ENCODE assay signal across 10 cellular contexts in the genomic region with DNA sequence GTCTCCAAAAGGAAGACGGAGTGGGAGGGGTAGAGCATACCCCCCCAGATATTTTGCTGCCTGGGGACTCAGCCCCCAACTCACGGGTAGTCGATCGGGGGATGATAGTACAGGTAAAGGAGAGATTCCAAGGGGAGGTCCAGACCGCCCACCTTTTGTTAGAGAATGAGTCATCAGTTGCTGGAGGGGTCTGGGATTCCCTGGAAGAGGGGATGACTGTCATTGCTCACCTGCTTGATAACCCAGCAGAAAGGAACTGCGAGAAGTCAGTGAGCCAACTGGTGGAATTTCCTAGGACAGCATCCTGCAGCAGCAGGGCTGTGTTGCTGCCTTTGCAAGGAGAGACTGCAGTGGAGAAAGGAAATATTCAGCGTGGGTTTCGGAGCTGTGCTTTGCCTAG.
DNase-seq lines count a peak whose midpoint lies in the region; ATAC-seq and TF ChIP-seq lines count a peak whose summit lies in the region.
"Had no signal": no experiment of that assay in that cellular context is flagged by ENCODE, and none has a peak within 500 bp of the region (broad histone marks: within the 10 kb centered on the region; RNA-seq: fewer than 3 reads in every experiment).

No MANE protein-coding gene starts in this region.

- H3K9me3 Mint-ChIP-seq in activated naive CD4-positive, alpha-beta T cell treated with anti-CD3 and anti-CD28 coated beads, Interleukin-2, amount 50 U/mL, for 72 hours: no peaks in the 10 kb centered on the region

- TF ChIP-seq POLR2A in transverse colon (IDR thresholded peaks at IDR 0.05): no peak

- H3K27me3 ChIP-seq in ascending aorta (no peaks in the 10 kb centered on the region), layer of hippocampus (ENCODE audit: control insufficient read depth, insufficient read depth, low read length) (no peaks in the 10 kb centered on the region), transverse colon (no peaks in the 10 kb centered on the region)

- ATAC-seq in activated naive CD4-positive, alpha-beta T cell treated with anti-CD3 and anti-CD28 coated beads, Interleukin-2, amount 50 U/mL, for 72 hours: no peak
- ATAC-seq in GM21576 (IDR thresholded peaks at IDR 0.05; ENCODE audit: unreplicated experiment) (no peak), GM18517 (IDR thresholded peaks at IDR 0.05; ENCODE audit: unreplicated experiment) (no peak)

- H3K4me3 ChIP-seq in ascending aorta (peak overlapping the region; percentile 46 to 56), transverse colon (peak overlapping the region in 3 of 4 donors; percentile 3 to 30 (median 10))

- intact Hi-C loops in ascending aorta (cut with DNase I): no loop called here
- intact Hi-C loops in transverse colon (cut with DNase I; ENCODE audit: low total_unique reads): loop anchor here (5.0 kb wide), 1 partner anchor 162 kb away; no protein-coding TSS in a partner anchor

- TF ChIP-seq CTCF in ascending aorta (IDR thresholded peaks at IDR 0.05): no peak
- no peak for TF ChIP-seq CTCF in transverse colon (IDR thresholded peaks at IDR 0.05)

- H3K36me3 Mint-ChIP-seq in activated naive CD4-positive, alpha-beta T cell treated with anti-CD3 and anti-CD28 coated beads, Interleukin-2, amount 50 U/mL, for 72 hours: peaks cover 0 to 21% of the 10 kb centered on the region in 2 donors

- H3K4me1 ChIP-seq in ascending aorta: peaks cover 11 to 46% of the 10 kb centered on the region in 2 donors
- peaks cover 4 to 59% (median 27%) of the 10 kb centered on the region in 4 donors for H3K4me1 ChIP-seq in transverse colon

- H3K36me3 ChIP-seq in ascending aorta (no peaks in the 10 kb centered on the region), transverse colon (no peaks in the 10 kb centered on the region)

- no peak for TF ChIP-seq EP300 in transverse colon (IDR thresholded peaks at IDR 0.05; ENCODE audit: low read depth)

- no peak for DNase-seq in activated naive CD4-positive, alpha-beta T cell treated with anti-CD3 and anti-CD28 coated beads, Interleukin-2, amount 50 U/mL, for 72 hours (ENCODE audit: low spot score in 2 of 2)
- DNase-seq in activated naive CD4-positive, alpha-beta T cell (lab: John Stamatoyannopoulos, UW): no peak
- DNase-seq in ascending aorta (ENCODE audit: low spot score in 2 of 2) (no peak), transverse colon (no peak)
- DNase-seq in activated CD4-positive, alpha-beta T cell treated with anti-CD3 and anti-CD28 coated beads for 1 hour: no peak
- DNase-seq: left cardiac atrium, SW 1271 had no signal

- H3K27ac ChIP-seq in ascending aorta: peak overlapping the region; percentile 64 to 73
- H3K27ac ChIP-seq in layer of hippocampus (ENCODE audit: low read depth, low read length): peak overlapping the region; percentile 79
- H3K27ac ChIP-seq in transverse colon: peak overlapping the region; percentile 78 to 88 (median 84)

- peak overlapping the region; percentile 67 to 73 for H3K27ac Mint-ChIP-seq in activated naive CD4-positive, alpha-beta T cell treated with anti-CD3 and anti-CD28 coated beads, Interleukin-2, amount 50 U/mL, for 72 hours

- in situ Hi-C loops in transverse colon (cut with MboI; ENCODE audit: low pct_ligation_motif_present in 1 of 4, low pct_unique_long_range_greater_than_20kb in 1 of 4, low sequenced_read_pairs in 3 of 4): loop anchor here in 3 of 4 donors (10.0 kb wide), 2 partner anchors 74 to 164 kb away; no protein-coding TSS in a partner anchor

- 63% methylated on average over 8 of the region's 8 CpGs; no CpG with 5 or more reads in 1 of the 2 donors for WGBS in transverse colon (ENCODE audit: low coverage in 1 of 2), 2 donors

- no peaks in the 10 kb centered on the region for H3K9me3 ChIP-seq in ascending aorta
- no peaks in the 10 kb centered on the region for H3K9me3 ChIP-seq in transverse colon
